Comparison of ENCODE assay signal across 15 cellular contexts in genomic region chrX:44961817-44962607, GRCh38.
"Had no signal": no experiment of that assay in that cellular context is flagged by ENCODE, and none has a peak within 500 bp of the region (broad histone marks: within the 10 kb centered on the region; RNA-seq: fewer than 3 reads in every experiment).

No MANE protein-coding gene starts in this region.

- H3K27ac ChIP-seq: ascending aorta, ovary, SJSA1, testis had no signal

- H3K9me3 ChIP-seq: ascending aorta, ovary, SJSA1, testis had no signal

- H3K27ac Mint-ChIP-seq: memory B cell; stimulated activated naive CD8-positive, alpha-beta T cell treated with anti-CD3 and anti-CD28 coated beads, Interleukin-15, amount 100 ng/mL, for 72 hours had no signal

- H3K4me1 ChIP-seq: SJSA1, testis had no signal

- DNase-seq: activated CD4-positive, alpha-beta T cell treated with anti-CD3 and anti-CD28 coated beads, Interleukin-2, amount 50 U/mL, for 48 hours; activated CD4-positive, CD25-positive, alpha-beta regulatory T cell treated with anti-CD3 and anti-CD28 coated beads, Interleukin-2, amount 50 U/mL, for 72 hours; activated CD8-positive, alpha-beta memory T cell treated with anti-CD3 and anti-CD28 coated beads, Interleukin-2, amount 50 U/mL, for 48 hours; ovary; stimulated activated CD4-positive, alpha-beta T cell treated with anti-CD3 and anti-CD28 coated beads, Interleukin-4, amount 100 ng/mL, for 1 hour; stimulated activated CD8-positive, alpha-beta memory T cell treated with anti-CD3 and anti-CD28 coated beads, Interleukin-4, amount 100 ng/mL, for 48 hours; stimulated activated naive CD8-positive, alpha-beta T cell treated with anti-CD3 and anti-CD28 coated beads, Interleukin-15, amount 100 ng/mL, for 72 hours; SW 1271; T-helper 9 cell; testis had no signal

- ATAC-seq: esophagus mucosa; left lobe of liver; stimulated activated naive CD8-positive, alpha-beta T cell treated with anti-CD3 and anti-CD28 coated beads, Interleukin-15, amount 100 ng/mL, for 72 hours had no signal

- H3K4me3 Mint-ChIP-seq: memory B cell; stimulated activated naive CD8-positive, alpha-beta T cell treated with anti-CD3 and anti-CD28 coated beads, Interleukin-15, amount 100 ng/mL, for 72 hours had no signal

- H3K4me3 ChIP-seq: ascending aorta, ovary, SJSA1, testis had no signal

- H3K36me3 ChIP-seq: ovary, SJSA1 had no signal

- H3K27me3 Mint-ChIP-seq: memory B cell; stimulated activated naive CD8-positive, alpha-beta T cell treated with anti-CD3 and anti-CD28 coated beads, Interleukin-15, amount 100 ng/mL, for 72 hours had no signal

- H3K27me3 ChIP-seq: ascending aorta, ovary, SJSA1, testis had no signal
